ENCODE assay signal across 21 cellular contexts in genomic region chr14:49944501-49944900, GRCh38. TPM values are rescaled to one million over a fixed set of nuclear protein-coding genes. Genes with fewer than 3 reads are reported as not detected.
A peak's percentile ranks its signal among the peaks of the same experiment; 100 is the strongest.
DNase-seq lines count a peak whose midpoint lies in the region; ATAC-seq, FAIRE-seq and TF ChIP-seq lines count a peak whose summit lies in the region.
"Had no signal": no experiment of that assay in that cellular context is flagged by ENCODE, and none has a peak within 500 bp of the region (broad histone marks: within the 10 kb centered on the region; RNA-seq: fewer than 3 reads in every experiment).

No MANE protein-coding gene starts in this region.

- H3K27ac Mint-ChIP-seq in T-cell, result peak overlapping the region; percentile 93 to 99
- H3K27ac Mint-ChIP-seq in central memory CD8-positive, alpha-beta T cell (ENCODE audit: low read depth), result peak overlapping the region; percentile 89

- H3K9ac ChIP-seq in HepG2 (ENCODE audit: insufficient read depth, low read depth, low read length), result no peak overlapping the region
- H3K9ac ChIP-seq: SK-N-SH had no signal

- in situ Hi-C loops in HepG2 (cut with HindIII; ENCODE audit: extremely low pct_ligation_motif_present, low pct_unique_long_range_greater_than_20kb), result no loop called here

- H3K36me3 Mint-ChIP-seq in T-cell, result peaks cover 13% of the 10 kb centered on the region
- peaks cover 1% of the 10 kb centered on the region for H3K36me3 Mint-ChIP-seq in central memory CD8-positive, alpha-beta T cell (ENCODE audit: insufficient read depth)

- ATAC-seq in HepG2 (no peak), right lobe of liver (no peak), T-cell (replicated peaks in 1 of 4) (no peak)
- no peak for ATAC-seq in central memory CD8-positive, alpha-beta T cell (replicated peaks; ENCODE audit: extremely low read depth, poor library complexity, severe bottlenecking)

- TF ChIP-seq RAD21 in HepG2 (CRISPR knock-in tag; IDR thresholded peaks at IDR 0.05), result no peak

- H3K4me1 ChIP-seq in HepG2 (ENCODE audit: insufficient read depth, low read length) (peaks cover 44% of the 10 kb centered on the region), right lobe of liver (peaks cover 0 to 8% (median 0%) of the 10 kb centered on the region in 4 donors)

- BruUV-seq in HepG2 (replicated peaks; lab: Mats Ljungman, UMichigan), result no TSS peak

- H3K4me2 ChIP-seq in HepG2 (ENCODE audit: low read depth, low read length), result peak overlapping the region; percentile 6; the same call in 1 of the 2 replicates
- H3K4me2 ChIP-seq: SK-N-SH had no signal

- no peak for DNase-seq in HepG2 (ENCODE audit: low spot score)
- DNase-seq in right lobe of liver, result no peak
- DNase-seq in T-cell, result no peak
- DNase-seq in central memory CD8-positive, alpha-beta T cell (ENCODE audit: low spot score in 2 of 2), result no peak
- no peak for DNase-seq in effector CD8-positive, alpha-beta T cell (lab: John Stamatoyannopoulos, UW)
- DNase-seq in HEK293T (ENCODE audit: extremely low spot score), result no peak
- DNase-seq in NCI-H2081 treated with DMSO at 0.1 percent for 48 hours (lab: John Stamatoyannopoulos, UW), result no peak
- DNase-seq: DMS153, DND-41, Kasumi-1, NCI-H1092 treated with DMSO at 0.1 percent for 48 hours, NCI-H1436, NCI-H187, NCI-H2171 treated with DMSO at 0.1 percent for 48 hours, NCI-H345, NCI-H524, NCI-H748 treated with DMSO at 0.1 percent for 48 hours, SK-N-SH had no signal

- H2AFZ ChIP-seq in HepG2 (ENCODE audit: low read length), result no peak overlapping the region

- WGBS in HepG2 (ENCODE audit: low lambda C conversion rate), result 28% methylated on average over 1 of the region's 1 CpG
- 75% methylated on average over 1 of the region's 1 CpG for WGBS in right lobe of liver (ENCODE audit: insufficient coverage, low coverage, low lambda C conversion rate, missing lambda C conversion rate)

- H3K27me3 Mint-ChIP-seq in T-cell, result no peaks in the 10 kb centered on the region
- H3K27me3 Mint-ChIP-seq in central memory CD8-positive, alpha-beta T cell, result no peaks in the 10 kb centered on the region

- no peak overlapping the region for H3K4me3 ChIP-seq in HepG2 (replicated peaks in 1 of 3; ENCODE audit: insufficient read depth in 1 of 3, low read depth in 2 of 3, low read length in 3 of 3)
- no peak overlapping the region for H3K4me3 ChIP-seq in right lobe of liver

- H3K27me3 ChIP-seq in HepG2 (ENCODE audit: control insufficient read depth in 1 of 2, insufficient read depth in 2 of 2, low read length in 2 of 2), result no peaks in the 10 kb centered on the region
- H3K27me3 ChIP-seq in right lobe of liver, result no peaks in the 10 kb centered on the region

- intact Hi-C loops in HepG2 (cut with micrococcal nuclease; ENCODE audit: unreplicated experiment), result loop anchor here (10.0 kb wide), 1 partner anchor 60 kb away; no protein-coding TSS in a partner anchor
- intact Hi-C loops in right lobe of liver (cut with DNase I), result no loop called here

- H3K36me3 ChIP-seq in HepG2 (replicated peaks in 1 of 2; ENCODE audit: control insufficient read depth in 1 of 2, insufficient read depth in 2 of 2, low read length in 2 of 2), result no peaks in the 10 kb centered on the region
- H3K36me3 ChIP-seq in right lobe of liver, result no peaks in the 10 kb centered on the region

- POLR2A ChIA-PET in HepG2 (lab: Yijun Ruan, JAX), result no interaction called here
- POLR2A ChIA-PET in T-cell (lab: Charles Lee), result no interaction called here
- POLR2A ChIA-PET in HEK293T (lab: Yijun Ruan, JAX), result no interaction called here

- no peak for FAIRE-seq in HepG2 (lab: Jason Lieb, UNC)
- FAIRE-seq: GM12892, H54 had no signal

- H3K4me1 Mint-ChIP-seq in T-cell, result peaks cover 75 to 90% (median 88%) of the 10 kb centered on the region in 3 donors
- peaks cover 63% of the 10 kb centered on the region for H3K4me1 Mint-ChIP-seq in central memory CD8-positive, alpha-beta T cell

- TF ChIP-seq POLR2A in HepG2 (IDR thresholded peaks at IDR 0.05; ENCODE audit: insufficient read depth in 1 of 2, low read depth in 2 of 2, low read length in 2 of 2), result no peak
- TF ChIP-seq POLR2A in right lobe of liver (IDR thresholded peaks at IDR 0.05), result no peak

- H3K27ac ChIP-seq in HepG2 (ENCODE audit: extremely low read length, insufficient read depth, low read length) (no peak overlapping the region), right lobe of liver (no peak overlapping the region)
- H3K27ac ChIP-seq: C4-2B had no signal

- H3K9me3 Mint-ChIP-seq in T-cell, result peaks cover 6 to 12% (median 7%) of the 10 kb centered on the region in 3 donors
- H3K9me3 Mint-ChIP-seq in central memory CD8-positive, alpha-beta T cell, result peaks cover 9% of the 10 kb centered on the region

- TF ChIP-seq CTCF in HepG2 (CRISPR knock-in tag; IDR thresholded peaks at IDR 0.05) (no peak), right lobe of liver (IDR thresholded peaks at IDR 0.05) (no peak)

- H3K9me3 ChIP-seq in HepG2 (ENCODE audit: low read length), result no peaks in the 10 kb centered on the region
- no peaks in the 10 kb centered on the region for H3K9me3 ChIP-seq in right lobe of liver
- H3K9me3 ChIP-seq: SK-N-SH had no signal

- peak overlapping the region in 1 of 3 donors; percentile 67 for H3K4me3 Mint-ChIP-seq in T-cell
- peak overlapping the region; percentile 33 for H3K4me3 Mint-ChIP-seq in central memory CD8-positive, alpha-beta T cell

- no peaks in the 10 kb centered on the region for H4K20me1 ChIP-seq in HepG2 (ENCODE audit: insufficient read depth, low read length)

- TF ChIP-seq EP300 in HepG2 (IDR thresholded peaks at IDR 0.05; ENCODE audit: low read depth in 2 of 2, low read length in 2 of 2) (no peak), HepG2 (CRISPR knock-in tag; IDR thresholded peaks at IDR 0.05; ENCODE audit: borderline replicate concordance) (no peak)

- H3K79me2 ChIP-seq in HepG2 (ENCODE audit: insufficient read depth, low read length), result no peaks in the 10 kb centered on the region

- CTCF ChIA-PET in HepG2 (lab: Yijun Ruan, JAX; ENCODE audit: low intra/inter-chr PET ratio, low total read pairs) (no interaction called here), T-cell (lab: Charles Lee) (no interaction called here), HEK293T (lab: Yijun Ruan, JAX) (no interaction called here)

TF ChIP-seq in HepG2, 621 proteins besides CTCF, POLR2A, EP300 and RAD21 (continues in another document):
- TF ChIP-seq RARA (CRISPR knock-in tag; IDR thresholded peaks at IDR 0.05), result 0 out of 2 replicates have a peak, but pooled peaks have one; percentile 4

TF ChIP-seq in HEK293T, 16 proteins besides CTCF, POLR2A, EP300 and RAD21:
- no peak for TF ChIP-seq FOXM1 (IDR thresholded peaks at IDR 0.05; ENCODE audit: borderline replicate concordance)
- TF ChIP-seq SP1 (IDR thresholded peaks at IDR 0.05), result no peak
- no peak for TF ChIP-seq FOXA1 (IDR thresholded peaks at IDR 0.05)
- no peak for TF ChIP-seq BHLHE40 (IDR thresholded peaks at IDR 0.05; ENCODE audit: borderline replicate concordance)
- TF ChIP-seq TARDBP (IDR thresholded peaks at IDR 0.05), result no peak
- TF ChIP-seq L3MBTL2 (conservative IDR thresholded peaks at IDR 0.05), result no peak
- no peak for TF ChIP-seq LEF1 (IDR thresholded peaks at IDR 0.05; ENCODE audit: borderline replicate concordance)
- no peak for TF ChIP-seq PKNOX1 (IDR thresholded peaks at IDR 0.05)
- TF ChIP-seq CTBP1 (IDR thresholded peaks at IDR 0.05; ENCODE audit: borderline replicate concordance), result no peak
- TF ChIP-seq ZNF384 (IDR thresholded peaks at IDR 0.05), result no peak
- no peak for TF ChIP-seq HDGF (IDR thresholded peaks at IDR 0.05; ENCODE audit: borderline replicate concordance)
- no peak for TF ChIP-seq SUZ12 (IDR thresholded peaks at IDR 0.05)
- no peak for TF ChIP-seq NFRKB (IDR thresholded peaks at IDR 0.05)
- no peak for TF ChIP-seq FOXK2 (IDR thresholded peaks at IDR 0.05)
- no peak for TF ChIP-seq ARNT (IDR thresholded peaks at IDR 0.05)
- TF ChIP-seq ELF4 (IDR thresholded peaks at IDR 0.05), result no peak

RNA-seq across cellular contexts. Expression of gene ARF6, which starts 51.6 kb away (rescaled TPM):
- total RNA-seq in HepG2 (2016; rRNA removed; fragmentation: Illumina TruSeq; extraction: Trizol) (31.9 and 36.1 TPM in 2 replicates), right lobe of liver (10 to 100 TPM; 21.1 to 41.4 (median 32.4) TPM), T-cell (100 to 1,000 TPM in 1 of 5 donors, 10 to 100 TPM in 4; 72.0 to 111 (median 93.6) TPM)
- total RNA-seq in HepG2 (2016; cell fraction: cytosol; rRNA removed; fragmentation: Illumina TruSeq; extraction: Trizol; ENCODE audit: low read depth), result 9.3 and 12.2 TPM in 2 replicates
- total RNA-seq in HepG2 (2016; cell fraction: insoluble cytoplasmic fraction; rRNA removed; fragmentation: Illumina TruSeq; extraction: Trizol), result 35.0 TPM in 2 replicates
- 33.5 and 36.6 TPM in 2 replicates for total RNA-seq in HepG2 (2016; cell fraction: membrane; rRNA removed; fragmentation: Illumina TruSeq; extraction: Trizol)
- total RNA-seq in HepG2 (2016; cell fraction: nucleus; rRNA removed; fragmentation: Illumina TruSeq; extraction: Trizol), result 18.8 and 19.2 TPM in 2 replicates
- polyA plus RNA-seq in HepG2 (2011; rRNA removed), result 12.7 and 13.6 TPM in 2 replicates
- polyA plus RNA-seq in HepG2 (2011; cell fraction: cytosol; rRNA removed), result 10.4 and 11.2 TPM in 2 replicates
- 8.5 TPM in 2 replicates for polyA plus RNA-seq in HepG2 (2011; cell fraction: nucleus; rRNA removed)
- polyA plus RNA-seq in HepG2 (2012), result 22.3 and 22.4 TPM in 2 replicates
- polyA plus RNA-seq in HepG2 (2016; cell fraction: cytosol; fragmentation: Illumina TruSeq; extraction: Trizol; ENCODE audit: low read depth), result 7.1 and 10.0 TPM in 2 replicates
- polyA plus RNA-seq in HepG2 (2016; cell fraction: insoluble cytoplasmic fraction; fragmentation: Illumina TruSeq; extraction: Trizol; ENCODE audit: low read depth), result 45.6 and 46.6 TPM in 2 replicates
- 20.3 and 27.1 TPM in 2 replicates for polyA plus RNA-seq in HepG2 (2016; cell fraction: membrane; fragmentation: Illumina TruSeq; extraction: Trizol; ENCODE audit: low read depth)
- 31.2 and 33.5 TPM in 2 replicates for polyA plus RNA-seq in HepG2 (2016; cell fraction: nucleus; fragmentation: Illumina TruSeq; extraction: Trizol; ENCODE audit: insufficient read depth, low read depth)
- polyA minus RNA-seq in HepG2 (2011; rRNA and poly(A)+ RNA removed; ENCODE audit: low replicate concordance), result 13.8 and 26.7 TPM in 2 replicates
- polyA minus RNA-seq in HepG2 (2011; cell fraction: cytosol; rRNA and poly(A)+ RNA removed), result 9.2 and 10.8 TPM in 2 replicates
- polyA minus RNA-seq in HepG2 (2011; cell fraction: nucleus; rRNA and poly(A)+ RNA removed), result 10.3 and 10.9 TPM in 2 replicates
